Comparison of ENCODE assay signal across 8 cellular contexts in genomic region chr4:1291091-1291490, GRCh38.
A peak's percentile ranks its signal among the peaks of the same experiment; 100 is the strongest.
DNase-seq lines count a peak whose midpoint lies in the region; TF ChIP-seq lines count a peak whose summit lies in the region.

No MANE protein-coding gene starts in this region.

- peak overlapping the region; percentile 95; the same call in 1 of the 2 replicates for H3K27ac ChIP-seq in BLaER1
- peak overlapping the region; percentile 85 for H3K27ac ChIP-seq in KOPT-K1 (ENCODE audit: low read depth, low read length, poor library complexity, severe bottlenecking)
- H3K27ac ChIP-seq in coronary artery = no peak overlapping the region

- H3K9me3 ChIP-seq in BLaER1 = peaks cover 20% of the 10 kb centered on the region
- H3K9me3 ChIP-seq in KOPT-K1 (ENCODE audit: insufficient read depth, low read length, poor library complexity, severe bottlenecking) = peaks cover 12% of the 10 kb centered on the region

- peak overlapping the region; percentile 99 for H3K4me2 ChIP-seq in BLaER1

- peaks cover 56% of the 10 kb centered on the region for H3K4me1 ChIP-seq in BLaER1

- H3K9me3 Mint-ChIP-seq in nephron = peaks cover 3% of the 10 kb centered on the region

- H3K27ac Mint-ChIP-seq in nephron = peak overlapping the region; percentile 78 to 94 (median 93)

- H3K27me3 ChIP-seq in BLaER1 = no peaks in the 10 kb centered on the region

- H3K9ac ChIP-seq in BLaER1 = peak overlapping the region; percentile 96

- H3K4me3 Mint-ChIP-seq in nephron = peak overlapping the region; percentile 95 to 97 (median 95)

- DNase-seq in coronary artery (ENCODE audit: low spot score) (no peak), RPMI8226 (no peak), NCI-H2081 treated with DMSO at 0.1 percent for 48 hours (lab: John Stamatoyannopoulos, UW) (no peak)
- DNase-seq in NK-92 treated with Interleukin-12 subunit alpha and Interleukin-12 subunit beta, amount 100 ng/mL, for 24 hours (lab: John Stamatoyannopoulos, UW) = no peak
- DNase-seq in stimulated activated CD4-positive, alpha-beta T cell treated with anti-CD3 and anti-CD28 coated beads, Interleukin-4, amount 100 ng/mL, for 24 hours = no peak

- TF ChIP-seq CTCF in coronary artery (IDR thresholded peaks at IDR 0.05) (no peak), nephron (IDR thresholded peaks at IDR 0.05; ENCODE audit: unreplicated experiment in 3 of 3) (no peak)

- H3K36me3 Mint-ChIP-seq in nephron (ENCODE audit: low read depth) = no peaks in the 10 kb centered on the region

- peaks cover 60% of the 10 kb centered on the region for H4K20me1 ChIP-seq in BLaER1

- no peaks in the 10 kb centered on the region for H3K27me3 Mint-ChIP-seq in nephron (ENCODE audit: low read depth)

- H3K4me3 ChIP-seq in BLaER1 = peak overlapping the region; percentile 97
- peak overlapping the region; percentile 80 for H3K4me3 ChIP-seq in coronary artery

- peaks cover 24% of the 10 kb centered on the region for H3K4me1 Mint-ChIP-seq in nephron

- H3K36me3 ChIP-seq in BLaER1 (peaks cover 23% of the 10 kb centered on the region), KOPT-K1 (ENCODE audit: insufficient read depth, low read length) (peaks cover 9% of the 10 kb centered on the region; the same call in 1 of the 2 replicates)

Comparison
In these comparisons a context has a peak if more than half of its experiments do, and no peak if none do; other contexts are left out.
1. H3K27ac ChIP-seq: peak in BLaER1 (single experiment) and KOPT-K1 (single experiment); none in coronary artery (0 of 2).